Comparison of ENCODE assay signal across 1 cellular context in the genomic region with DNA sequence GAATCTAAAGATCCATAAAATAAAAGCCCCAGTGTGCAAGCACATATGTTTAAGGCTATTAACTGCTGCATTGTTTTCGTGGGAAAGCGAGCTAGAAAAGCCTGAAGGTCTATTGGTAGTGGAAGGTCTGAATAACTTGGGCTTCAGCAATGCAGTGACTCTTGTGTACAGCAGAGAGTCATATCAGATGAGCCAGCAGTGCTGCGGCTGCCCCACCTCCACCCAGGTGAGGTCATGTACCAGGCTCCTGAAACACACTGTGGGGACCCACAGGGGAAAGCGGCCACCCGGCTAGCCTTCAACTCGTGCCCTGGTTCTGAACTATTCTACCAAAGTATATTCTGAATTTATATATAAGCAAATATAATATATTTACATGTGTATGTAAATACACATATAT.
TF ChIP-seq lines count a peak whose summit lies in the region.

No MANE protein-coding gene starts in this region.

TF ChIP-seq in K562, 482 proteins besides CTCF, POLR2A, EP300 and RAD21 (continued from another document):
- TF ChIP-seq, protein P1, sequence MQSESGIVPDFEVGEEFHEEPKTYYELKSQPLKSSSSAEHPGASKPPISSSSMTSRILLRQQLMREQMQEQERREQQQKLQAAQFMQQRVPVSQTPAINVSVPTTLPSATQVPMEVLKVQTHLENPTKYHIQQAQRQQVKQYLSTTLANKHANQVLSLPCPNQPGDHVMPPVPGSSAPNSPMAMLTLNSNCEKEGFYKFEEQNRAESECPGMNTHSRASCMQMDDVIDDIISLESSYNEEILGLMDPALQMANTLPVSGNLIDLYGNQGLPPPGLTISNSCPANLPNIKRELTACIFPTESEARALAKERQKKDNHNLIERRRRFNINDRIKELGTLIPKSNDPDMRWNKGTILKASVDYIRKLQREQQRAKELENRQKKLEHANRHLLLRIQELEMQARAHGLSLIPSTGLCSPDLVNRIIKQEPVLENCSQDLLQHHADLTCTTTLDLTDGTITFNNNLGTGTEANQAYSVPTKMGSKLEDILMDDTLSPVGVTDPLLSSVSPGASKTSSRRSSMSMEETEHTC (IDR thresholded peaks at IDR 0.05): no peak
- TF ChIP-seq NFE2 (IDR thresholded peaks at IDR 0.05; ENCODE audit: low read depth) (0 out of 2 replicates have a peak, but pooled peaks have one; percentile 17), MTF1 (CRISPR knock-in tag; IDR thresholded peaks at IDR 0.05; ENCODE audit: borderline replicate concordance) (no peak), RBM25 (IDR thresholded peaks at IDR 0.05; ENCODE audit: low read depth, low read length, severe bottlenecking) (no peak)
